Comparison of ENCODE assay signal across 1 cellular context in genomic region chr6:159806021-159806458, GRCh38.
TF ChIP-seq lines count a peak whose summit lies in the region.

No MANE protein-coding gene starts in this region.

TF ChIP-seq in HepG2, 621 proteins besides CTCF, POLR2A, EP300 and RAD21 (continued from another document):
- TF ChIP-seq, protein P1, sequence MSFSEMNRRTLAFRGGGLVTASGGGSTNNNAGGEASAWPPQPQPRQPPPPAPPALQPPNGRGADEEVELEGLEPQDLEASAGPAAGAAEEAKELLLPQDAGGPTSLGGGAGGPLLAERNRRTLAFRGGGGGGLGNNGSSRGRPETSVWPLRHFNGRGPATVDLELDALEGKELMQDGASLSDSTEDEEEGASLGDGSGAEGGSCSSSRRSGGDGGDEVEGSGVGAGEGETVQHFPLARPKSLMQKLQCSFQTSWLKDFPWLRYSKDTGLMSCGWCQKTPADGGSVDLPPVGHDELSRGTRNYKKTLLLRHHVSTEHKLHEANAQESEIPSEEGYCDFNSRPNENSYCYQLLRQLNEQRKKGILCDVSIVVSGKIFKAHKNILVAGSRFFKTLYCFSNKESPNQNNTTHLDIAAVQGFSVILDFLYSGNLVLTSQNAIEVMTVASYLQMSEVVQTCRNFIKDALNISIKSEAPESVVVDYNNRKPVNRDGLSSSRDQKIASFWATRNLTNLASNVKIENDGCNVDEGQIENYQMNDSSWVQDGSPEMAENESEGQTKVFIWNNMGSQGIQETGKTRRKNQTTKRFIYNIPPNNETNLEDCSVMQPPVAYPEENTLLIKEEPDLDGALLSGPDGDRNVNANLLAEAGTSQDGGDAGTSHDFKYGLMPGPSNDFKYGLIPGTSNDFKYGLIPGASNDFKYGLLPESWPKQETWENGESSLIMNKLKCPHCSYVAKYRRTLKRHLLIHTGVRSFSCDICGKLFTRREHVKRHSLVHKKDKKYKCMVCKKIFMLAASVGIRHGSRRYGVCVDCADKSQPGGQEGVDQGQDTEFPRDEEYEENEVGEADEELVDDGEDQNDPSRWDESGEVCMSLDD (CRISPR knock-in tag; IDR thresholded peaks at IDR 0.05; ENCODE audit: borderline replicate concordance) = no peak
- TF ChIP-seq, protein P2, sequence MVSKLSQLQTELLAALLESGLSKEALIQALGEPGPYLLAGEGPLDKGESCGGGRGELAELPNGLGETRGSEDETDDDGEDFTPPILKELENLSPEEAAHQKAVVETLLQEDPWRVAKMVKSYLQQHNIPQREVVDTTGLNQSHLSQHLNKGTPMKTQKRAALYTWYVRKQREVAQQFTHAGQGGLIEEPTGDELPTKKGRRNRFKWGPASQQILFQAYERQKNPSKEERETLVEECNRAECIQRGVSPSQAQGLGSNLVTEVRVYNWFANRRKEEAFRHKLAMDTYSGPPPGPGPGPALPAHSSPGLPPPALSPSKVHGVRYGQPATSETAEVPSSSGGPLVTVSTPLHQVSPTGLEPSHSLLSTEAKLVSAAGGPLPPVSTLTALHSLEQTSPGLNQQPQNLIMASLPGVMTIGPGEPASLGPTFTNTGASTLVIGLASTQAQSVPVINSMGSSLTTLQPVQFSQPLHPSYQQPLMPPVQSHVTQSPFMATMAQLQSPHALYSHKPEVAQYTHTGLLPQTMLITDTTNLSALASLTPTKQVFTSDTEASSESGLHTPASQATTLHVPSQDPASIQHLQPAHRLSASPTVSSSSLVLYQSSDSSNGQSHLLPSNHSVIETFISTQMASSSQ (IDR thresholded peaks at IDR 0.05; ENCODE audit: low read depth) = no peak
- TF ChIP-seq, protein P2 (CRISPR knock-in tag; IDR thresholded peaks at IDR 0.05; ENCODE audit: borderline replicate concordance) = 0 out of 2 replicates have a peak, but pooled peaks have one; percentile 26
- TF ChIP-seq ZBTB21 (CRISPR knock-in tag; IDR thresholded peaks at IDR 0.05) (no peak), DBP (CRISPR knock-in tag; IDR thresholded peaks at IDR 0.05; ENCODE audit: not compliant biosample characterization) (no peak), CERS6 (CRISPR knock-in tag; IDR thresholded peaks at IDR 0.05) (no peak), NFKBIZ (CRISPR knock-in tag; IDR thresholded peaks at IDR 0.05) (no peak), REXO4 (CRISPR knock-in tag; IDR thresholded peaks at IDR 0.05; ENCODE audit: borderline replicate concordance) (no peak), PITX1 (CRISPR knock-in tag; IDR thresholded peaks at IDR 0.05) (no peak), HNF4A (CRISPR knock-in tag; IDR thresholded peaks at IDR 0.05) (peak; percentile 74), ZSCAN30 (CRISPR knock-in tag; IDR thresholded peaks at IDR 0.05) (no peak), ZFYVE20 (CRISPR knock-in tag; IDR thresholded peaks at IDR 0.05; ENCODE audit: borderline replicate concordance, low read depth) (no peak), ZGPAT (CRISPR knock-in tag; IDR thresholded peaks at IDR 0.05) (no peak), IRX3 (CRISPR knock-in tag; IDR thresholded peaks at IDR 0.05; ENCODE audit: borderline replicate concordance, low read depth) (no peak)
- TF ChIP-seq, protein P3, sequence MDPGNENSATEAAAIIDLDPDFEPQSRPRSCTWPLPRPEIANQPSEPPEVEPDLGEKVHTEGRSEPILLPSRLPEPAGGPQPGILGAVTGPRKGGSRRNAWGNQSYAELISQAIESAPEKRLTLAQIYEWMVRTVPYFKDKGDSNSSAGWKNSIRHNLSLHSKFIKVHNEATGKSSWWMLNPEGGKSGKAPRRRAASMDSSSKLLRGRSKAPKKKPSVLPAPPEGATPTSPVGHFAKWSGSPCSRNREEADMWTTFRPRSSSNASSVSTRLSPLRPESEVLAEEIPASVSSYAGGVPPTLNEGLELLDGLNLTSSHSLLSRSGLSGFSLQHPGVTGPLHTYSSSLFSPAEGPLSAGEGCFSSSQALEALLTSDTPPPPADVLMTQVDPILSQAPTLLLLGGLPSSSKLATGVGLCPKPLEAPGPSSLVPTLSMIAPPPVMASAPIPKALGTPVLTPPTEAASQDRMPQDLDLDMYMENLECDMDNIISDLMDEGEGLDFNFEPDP (CRISPR knock-in tag; conservative IDR thresholded peaks at IDR 0.05) = no peak
- TF ChIP-seq, protein P4, sequence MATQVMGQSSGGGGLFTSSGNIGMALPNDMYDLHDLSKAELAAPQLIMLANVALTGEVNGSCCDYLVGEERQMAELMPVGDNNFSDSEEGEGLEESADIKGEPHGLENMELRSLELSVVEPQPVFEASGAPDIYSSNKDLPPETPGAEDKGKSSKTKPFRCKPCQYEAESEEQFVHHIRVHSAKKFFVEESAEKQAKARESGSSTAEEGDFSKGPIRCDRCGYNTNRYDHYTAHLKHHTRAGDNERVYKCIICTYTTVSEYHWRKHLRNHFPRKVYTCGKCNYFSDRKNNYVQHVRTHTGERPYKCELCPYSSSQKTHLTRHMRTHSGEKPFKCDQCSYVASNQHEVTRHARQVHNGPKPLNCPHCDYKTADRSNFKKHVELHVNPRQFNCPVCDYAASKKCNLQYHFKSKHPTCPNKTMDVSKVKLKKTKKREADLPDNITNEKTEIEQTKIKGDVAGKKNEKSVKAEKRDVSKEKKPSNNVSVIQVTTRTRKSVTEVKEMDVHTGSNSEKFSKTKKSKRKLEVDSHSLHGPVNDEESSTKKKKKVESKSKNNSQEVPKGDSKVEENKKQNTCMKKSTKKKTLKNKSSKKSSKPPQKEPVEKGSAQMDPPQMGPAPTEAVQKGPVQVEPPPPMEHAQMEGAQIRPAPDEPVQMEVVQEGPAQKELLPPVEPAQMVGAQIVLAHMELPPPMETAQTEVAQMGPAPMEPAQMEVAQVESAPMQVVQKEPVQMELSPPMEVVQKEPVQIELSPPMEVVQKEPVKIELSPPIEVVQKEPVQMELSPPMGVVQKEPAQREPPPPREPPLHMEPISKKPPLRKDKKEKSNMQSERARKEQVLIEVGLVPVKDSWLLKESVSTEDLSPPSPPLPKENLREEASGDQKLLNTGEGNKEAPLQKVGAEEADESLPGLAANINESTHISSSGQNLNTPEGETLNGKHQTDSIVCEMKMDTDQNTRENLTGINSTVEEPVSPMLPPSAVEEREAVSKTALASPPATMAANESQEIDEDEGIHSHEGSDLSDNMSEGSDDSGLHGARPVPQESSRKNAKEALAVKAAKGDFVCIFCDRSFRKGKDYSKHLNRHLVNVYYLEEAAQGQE (IDR thresholded peaks at IDR 0.05; ENCODE audit: borderline replicate concordance in 1 of 2, low read depth in 1 of 2, low read length in 2 of 2) = no peak
- TF ChIP-seq, protein P5, sequence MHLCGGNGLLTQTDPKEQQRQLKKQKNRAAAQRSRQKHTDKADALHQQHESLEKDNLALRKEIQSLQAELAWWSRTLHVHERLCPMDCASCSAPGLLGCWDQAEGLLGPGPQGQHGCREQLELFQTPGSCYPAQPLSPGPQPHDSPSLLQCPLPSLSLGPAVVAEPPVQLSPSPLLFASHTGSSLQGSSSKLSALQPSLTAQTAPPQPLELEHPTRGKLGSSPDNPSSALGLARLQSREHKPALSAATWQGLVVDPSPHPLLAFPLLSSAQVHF (CRISPR knock-in tag; IDR thresholded peaks at IDR 0.05) = no peak
